In genomic region chr14:50320279-50320678, GRCh38 we compare ENCODE assay signal across 8 cellular contexts. TPM values are rescaled to one million over a fixed set of nuclear protein-coding genes. Genes with fewer than 3 reads are reported as not detected.
A peak's percentile ranks its signal among the peaks of the same experiment; 100 is the strongest.
DNase-seq lines count a peak whose midpoint lies in the region; ATAC-seq and TF ChIP-seq lines count a peak whose summit lies in the region.

No MANE protein-coding gene starts in this region.

- no peak overlapping the region; the same call in 1 of the 2 replicates for H3K18ac ChIP-seq in IMR-90 (ENCODE audit: low read depth, low read length)

- H3K36me3 ChIP-seq in IMR-90 (ENCODE audit: control insufficient read depth, insufficient read depth, low read length) (peaks cover 2% of the 10 kb centered on the region), esophagus (ENCODE audit: control insufficient read depth in 2 of 2, insufficient read depth in 2 of 2, low read length in 1 of 2) (no peaks in the 10 kb centered on the region)

- no peak for TF ChIP-seq CTCF in IMR-90 (conservative IDR thresholded peaks at IDR 0.05; ENCODE audit: low read depth, low read length)

- WGBS in IMR-90 (ENCODE audit: extremely low coverage in 2 of 2, insufficient read length in 1 of 2), 2 experiments: 51% methylated on average over 3 of the region's 8 CpGs; no CpG with 5 or more reads in 1 of the 2 experiments
- 40 to 49% methylated on average over 8 of the region's 8 CpGs for WGBS in esophagus, 2 donors

- no peaks in the 10 kb centered on the region for H3K27me3 ChIP-seq in IMR-90 (ENCODE audit: control insufficient read depth, insufficient read depth, low read length)
- no peaks in the 10 kb centered on the region for H3K27me3 ChIP-seq in esophagus (ENCODE audit: control insufficient read depth in 1 of 2, insufficient read depth in 2 of 2, low read length in 2 of 2)

- H3K27ac ChIP-seq in IMR-90 (ENCODE audit: insufficient read depth, low read length): peak overlapping the region; percentile 42; the same call in 1 of the 2 replicates
- H3K27ac ChIP-seq in esophagus (ENCODE audit: low read depth in 2 of 2, low read length in 1 of 2): peak overlapping the region; percentile 79 to 83
- H3K27ac ChIP-seq in skin epidermis: peak overlapping the region in 17 of 21 experiments; percentile 24 to 68 (median 60)

- peak overlapping the region; percentile 53; the same call in 1 of the 2 replicates for H3K4me2 ChIP-seq in IMR-90 (ENCODE audit: low read depth, low read length)

- peak; percentile 82 for DNase-seq in IMR-90
- DNase-seq in NCI-H82 (lab: John Stamatoyannopoulos, UW): no peak
- no peak for DNase-seq in NCI-H1092 treated with DMSO at 0.1 percent for 48 hours (lab: John Stamatoyannopoulos, UW)

- no peak overlapping the region for H4K91ac ChIP-seq in IMR-90 (ENCODE audit: insufficient read depth, low read depth, low read length)

- no peak overlapping the region for H2BK15ac ChIP-seq in IMR-90 (ENCODE audit: low read depth, low read length)

- no peak for TF ChIP-seq RAD21 in IMR-90 (IDR thresholded peaks at IDR 0.05; ENCODE audit: low read length)

- H3K9me3 ChIP-seq in IMR-90 (ENCODE audit: control insufficient read depth, insufficient read depth, low read length) (no peaks in the 10 kb centered on the region), esophagus (ENCODE audit: control insufficient read depth in 2 of 2, insufficient read depth in 1 of 2, low read depth in 1 of 2, low read length in 1 of 2) (no peaks in the 10 kb centered on the region)

- ATAC-seq in GM19452 (IDR thresholded peaks at IDR 0.05; ENCODE audit: unreplicated experiment) (peak; percentile 36), IMR-90 (ENCODE audit: low read depth) (peak; percentile 41; the same call in 1 of the 2 replicates), HG03520 (IDR thresholded peaks at IDR 0.05; ENCODE audit: unreplicated experiment) (no peak), HG03460 (IDR thresholded peaks at IDR 0.05; ENCODE audit: unreplicated experiment) (no peak)

- H3K79me1 ChIP-seq in IMR-90 (ENCODE audit: low read depth in 1 of 2, low read length in 2 of 2): peaks cover 8 to 36% of the 10 kb centered on the region in 2 experiments

- H4K8ac ChIP-seq in IMR-90 (ENCODE audit: low read depth in 2 of 2, low read length in 2 of 2): no peak overlapping the region; a peak in 1 of 4 replicates

- H3K14ac ChIP-seq in IMR-90 (replicated peaks; ENCODE audit: low read depth, low read length): peak overlapping the region; percentile 51

- H4K20me1 ChIP-seq in IMR-90 (ENCODE audit: insufficient read depth, low read length): no peaks in the 10 kb centered on the region; the same call in 1 of the 2 replicates

- no peak overlapping the region for H3K9ac ChIP-seq in IMR-90 (ENCODE audit: low read depth, low read length)

- H3K9me1 ChIP-seq in IMR-90 (ENCODE audit: insufficient read depth, low read length): peaks cover 8% of the 10 kb centered on the region

- H4K5ac ChIP-seq in IMR-90 (ENCODE audit: low read depth, low read length): no peak overlapping the region

- no peak for TF ChIP-seq POLR2A in IMR-90 (IDR thresholded peaks at IDR 0.05; ENCODE audit: low read depth, low read length)

- H3K4me3 ChIP-seq in IMR-90 (ENCODE audit: insufficient read depth, low read depth, low read length) (no peak overlapping the region), esophagus (ENCODE audit: low read depth in 1 of 2, low read length in 2 of 2) (peak overlapping the region in 1 of 2 donors; percentile 14), skin epidermis (peak overlapping the region in 1 of 7 experiments; percentile 16)

- H2AK5ac ChIP-seq in IMR-90 (ENCODE audit: low read depth, low read length): no peak overlapping the region

- dilution Hi-C loops in IMR-90 (cut with HindIII; ENCODE audit: low sequenced_read_pairs, unreplicated experiment): no loop called here

- no peak overlapping the region for H3K56ac ChIP-seq in IMR-90 (ENCODE audit: extremely low read depth, insufficient read depth, low read length)

- intact Hi-C loops in IMR-90 (cut with micrococcal nuclease): loop anchor here (2.0 to 5.0 kb wide), 3 partner anchors 77 to 457 kb away; partner anchors contain the start of gene CDKL1

- in situ Hi-C loops in IMR-90 (cut with MboI; ENCODE audit: low sequenced_read_pairs): loop anchor here (5.0 kb wide), 1 partner anchor 207 kb away; no protein-coding TSS in a partner anchor

- no peak overlapping the region for H2AK9ac ChIP-seq in IMR-90 (replicated peaks; ENCODE audit: low read depth, low read length, poor library complexity)

- no TSS peak for BruUV-seq in IMR-90 (replicated peaks; lab: Mats Ljungman, UMichigan)

- H2BK120ac ChIP-seq in IMR-90 (ENCODE audit: low read depth, low read length): peak overlapping the region; percentile 38

- CTCF ChIA-PET in IMR-90 (lab: Yijun Ruan, JAX): interaction anchor here (0.6 to 1.6 kb wide), 11 partner anchors 9 to 212 kb away, joined by 3 to 8 read pairs (median 4); partner anchors contain the start of gene MAP4K5

- H3K23ac ChIP-seq in IMR-90 (ENCODE audit: low read depth, low read length): no peak overlapping the region

- H3K4me1 ChIP-seq in IMR-90 (ENCODE audit: control insufficient read depth, insufficient read depth, low read length) (peaks cover 9% of the 10 kb centered on the region), esophagus (ENCODE audit: control insufficient read depth in 2 of 2, insufficient read depth in 2 of 2, low read length in 1 of 2) (no peaks in the 10 kb centered on the region)

- peak overlapping the region; percentile 29; the same call in 1 of the 2 replicates for H2BK20ac ChIP-seq in IMR-90 (ENCODE audit: low read depth, low read length)

- H2AFZ ChIP-seq in IMR-90 (replicated peaks; ENCODE audit: low read length, poor library complexity): no peak overlapping the region

- POLR2A ChIA-PET in IMR-90 (lab: Charles Lee; ENCODE audit: unreplicated experiment): no interaction called here

- peak overlapping the region; percentile 68 for H2BK5ac ChIP-seq in IMR-90 (ENCODE audit: low read depth, low read length, poor library complexity, severe bottlenecking)

- H3K4ac ChIP-seq in IMR-90 (ENCODE audit: low read depth, low read length): peak overlapping the region; percentile 30; the same call in 1 of the 2 replicates

TF ChIP-seq in IMR-90, 13 proteins besides CTCF, POLR2A, EP300 and RAD21:
- TF ChIP-seq CHD1 (IDR thresholded peaks at IDR 0.05; ENCODE audit: low read depth, low read length) (no peak), NFE2L2 (IDR thresholded peaks at IDR 0.05; ENCODE audit: low read depth, low read length) (no peak), MAFK (IDR thresholded peaks at IDR 0.05; ENCODE audit: low read depth, low read length) (peak; percentile 52; the same call in 1 of the 2 replicates), SMC3 (IDR thresholded peaks at IDR 0.05; ENCODE audit: low read depth, low read length) (no peak)

RNA-seq across cellular contexts. Expression of gene DMAC2L, which starts 8.2 kb away (rescaled TPM):
- 3.9 and 5.0 TPM in 2 replicates for total RNA-seq in IMR-90 (2012; rRNA removed)
- polyA plus RNA-seq in IMR-90 (2012; rRNA removed) (6.1 and 7.8 TPM in 2 replicates), esophagus (10 to 100 TPM; 16.0 to 18.9 TPM)
- polyA plus RNA-seq in IMR-90 (2012; cell fraction: cytosol; rRNA removed): 2.2 and 9.5 TPM in 2 replicates
- 6.2 and 11.8 TPM in 2 replicates for polyA plus RNA-seq in IMR-90 (2012; cell fraction: nucleus; rRNA removed; ENCODE audit: low replicate concordance)

RNA-seq across cellular contexts. Expression of gene L2HGDH, which starts 8.2 kb away (rescaled TPM):
- total RNA-seq in IMR-90 (2012; rRNA removed): 3.8 and 5.0 TPM in 2 replicates
- polyA plus RNA-seq in IMR-90 (2012; rRNA removed) (2.8 and 3.1 TPM in 2 replicates), esophagus (1 to 10 TPM; 1.9 to 4.6 TPM)
- 1.5 and 2.3 TPM in 2 replicates for polyA plus RNA-seq in IMR-90 (2012; cell fraction: cytosol; rRNA removed)
- polyA plus RNA-seq in IMR-90 (2012; cell fraction: nucleus; rRNA removed; ENCODE audit: low replicate concordance): 0.87 and 2.4 TPM in 2 replicates

Comparison
In these comparisons a context has a peak if more than half of its experiments do, and no peak if none do; other contexts are left out.
1. ATAC-seq: peak in GM19452 (single experiment) and IMR-90 (single experiment); none in HG03520 (single experiment) and HG03460 (single experiment).
2. Peak in every context shown above with its lines, with median percentiles within 50 percentile points of each other: H3K27ac ChIP-seq.